Comparison of ENCODE assay signal across 18 cellular contexts in genomic region chr14:59829941-59830734, GRCh38. TPM values are rescaled to one million over a fixed set of nuclear protein-coding genes. Genes with fewer than 3 reads are reported as not detected.
A peak's percentile ranks its signal among the peaks of the same experiment; 100 is the strongest.
DNase-seq lines count a peak whose midpoint lies in the region; ATAC-seq, FAIRE-seq and TF ChIP-seq lines count a peak whose summit lies in the region.
"Had no signal": no experiment of that assay in that cellular context is flagged by ENCODE, and none has a peak within 500 bp of the region (broad histone marks: within the 10 kb centered on the region; RNA-seq: fewer than 3 reads in every experiment).

No MANE protein-coding gene starts in this region.

- no peak overlapping the region for H3K56ac ChIP-seq in H1 (replicated peaks; ENCODE audit: insufficient read length, low read depth, low read length)

- H3K27ac ChIP-seq in GM23248 (no peak overlapping the region), PC-3 (ENCODE audit: low read length) (no peak overlapping the region), H1 (ENCODE audit: low read depth, low read length) (no peak overlapping the region), osteoblast (ENCODE audit: low read depth, low read length) (no peak overlapping the region), left ventricle myocardium inferior (replicated peaks) (no peak overlapping the region)

- H3K79me1 ChIP-seq in H1 (ENCODE audit: low read depth, low read length) = no peaks in the 10 kb centered on the region

- H4K91ac ChIP-seq in H1 (replicated peaks; ENCODE audit: insufficient read length, low read length) = peak overlapping the region; percentile 1

- no peaks in the 10 kb centered on the region for H3K23me2 ChIP-seq in H1 (ENCODE audit: low read depth, low read length)

- no peaks in the 10 kb centered on the region for H3K36me3 ChIP-seq in GM23248 (ENCODE audit: low read depth)
- no peaks in the 10 kb centered on the region for H3K36me3 ChIP-seq in PC-3 (ENCODE audit: low read depth, low read length)
- H3K36me3 ChIP-seq in H1 (ENCODE audit: control insufficient read depth in 2 of 4, insufficient read depth in 4 of 4, low read length in 3 of 4) = no peaks in the 10 kb centered on the region
- H3K36me3 ChIP-seq in osteoblast (ENCODE audit: insufficient read depth, low read length) = no peaks in the 10 kb centered on the region
- no peaks in the 10 kb centered on the region for H3K36me3 ChIP-seq in left ventricle myocardium inferior

- no peak for TF ChIP-seq CTCF in PC-3 (conservative IDR thresholded peaks at IDR 0.05; ENCODE audit: low read depth, low read length)
- peak in 1 of 3 experiments; percentile 20; a peak in 1 of 4 replicates for TF ChIP-seq CTCF in H1 (IDR thresholded peaks at IDR 0.05; ENCODE audit: control extremely low read depth in 1 of 3, insufficient read depth in 1 of 3, low read depth in 1 of 3, low read length in 3 of 3)
- no peak for TF ChIP-seq CTCF in osteoblast (IDR thresholded peaks at IDR 0.05; ENCODE audit: extremely low read depth, low read depth, low read length)
- no peak for TF ChIP-seq CTCF in left ventricle myocardium inferior (IDR thresholded peaks at IDR 0.05; ENCODE audit: borderline replicate concordance)

- H3F3A ChIP-seq in GM23248 (ENCODE audit: insufficient read depth) = no peaks in the 10 kb centered on the region
- no peaks in the 10 kb centered on the region for H3F3A ChIP-seq in PC-3 (ENCODE audit: low read length, unreplicated experiment)

- H3K9ac ChIP-seq in GM23248 (no peak overlapping the region), PC-3 (ENCODE audit: low read length) (no peak overlapping the region), H1 (replicated peaks in 1 of 4; ENCODE audit: extremely low read depth in 1 of 4, low read depth in 3 of 4, low read length in 3 of 4) (no peak overlapping the region)

- no peak overlapping the region for H3K18ac ChIP-seq in H1 (ENCODE audit: extremely low read depth, low read length)

- H4K5ac ChIP-seq in H1 (ENCODE audit: insufficient read length, low read depth, low read length) = no peak overlapping the region

- CTCF ChIA-PET in PC-3 (lab: Charles Lee) (no interaction called here), H1 (lab: Charles Lee; ENCODE audit: partially characterized antibody) (interaction anchor here (0.6 to 1.0 kb wide), 2 partner anchors 58 to 113 kb away, joined by 3 to 4 read pairs; no protein-coding TSS in a partner anchor)

- TF ChIP-seq EP300 in H1 (IDR thresholded peaks at IDR 0.05; ENCODE audit: borderline replicate concordance in 1 of 2, low read depth in 2 of 2, low read length in 2 of 2) = no peak

- H2BK5ac ChIP-seq in H1 (ENCODE audit: low read depth, low read length) = no peak overlapping the region

- H3K4me3 ChIP-seq in GM23248 (no peak overlapping the region), PC-3 (ENCODE audit: low read length) (no peak overlapping the region), H1 (ENCODE audit: extremely low read depth in 1 of 4, insufficient read depth in 2 of 4, low read depth in 3 of 4, low read length in 4 of 4) (no peak overlapping the region), osteoblast (ENCODE audit: insufficient read depth, low read length) (no peak overlapping the region), left ventricle myocardium inferior (no peak overlapping the region)

- no peak overlapping the region for H2BK120ac ChIP-seq in H1 (replicated peaks; ENCODE audit: low read depth, low read length)

- POLR2A ChIA-PET in PC-3 (lab: Charles Lee; ENCODE audit: unreplicated experiment) (no interaction called here), H1 (lab: Charles Lee; ENCODE audit: partially characterized antibody) (no interaction called here)

- H2AFZ ChIP-seq in GM23248 (no peak overlapping the region), PC-3 (ENCODE audit: low read length) (no peak overlapping the region), H1 (ENCODE audit: low read length) (0 out of 2 replicates have a peak overlapping the region, but pooled peaks have one; percentile 63), osteoblast (ENCODE audit: low read length) (no peak overlapping the region)

- H2AK5ac ChIP-seq in H1 (ENCODE audit: low read depth, low read length) = no peak overlapping the region

- peak overlapping the region; percentile 6 for H3K14ac ChIP-seq in H1 (ENCODE audit: insufficient read length)

- WGBS in GM23248 (ENCODE audit: low coverage in 1 of 2, low lambda C conversion rate in 2 of 2, missing lambda C conversion rate in 2 of 2), 2 experiments = 38 to 39% methylated on average over 7 of the region's 7 CpGs
- 65% methylated on average over 7 of the region's 7 CpGs; no CpG with 5 or more reads in 1 of the 2 experiments for WGBS in H1 (ENCODE audit: extremely low coverage in 1 of 2, insufficient coverage in 1 of 2, insufficient read length in 1 of 2, insufficient replicate concordance in 2 of 2, low coverage in 1 of 2, low lambda C conversion rate in 2 of 2, missing lambda C conversion rate in 1 of 2), 2 experiments

- no peak overlapping the region for H2BK15ac ChIP-seq in H1 (ENCODE audit: low read length)

- H3K9me3 ChIP-seq in GM23248 (ENCODE audit: low read depth) (no peaks in the 10 kb centered on the region), PC-3 (ENCODE audit: low read length) (no peaks in the 10 kb centered on the region), H1 (ENCODE audit: insufficient read depth in 2 of 2, low read depth in 1 of 2, low read length in 1 of 2) (no peaks in the 10 kb centered on the region), osteoblast (ENCODE audit: low read depth, low read length) (no peaks in the 10 kb centered on the region), left ventricle myocardium inferior (replicated peaks) (no peaks in the 10 kb centered on the region)

- H3K4me1 ChIP-seq in GM23248 (ENCODE audit: insufficient read depth) (no peaks in the 10 kb centered on the region), PC-3 (ENCODE audit: insufficient read depth, low read length) (no peaks in the 10 kb centered on the region), H1 (replicated peaks in 1 of 4; ENCODE audit: control insufficient read depth in 3 of 4, insufficient read depth in 4 of 4, low read length in 3 of 4) (peaks cover 0 to 12% (median 5%) of the 10 kb centered on the region in 4 experiments; a peak in 4 of 7 replicates), osteoblast (ENCODE audit: insufficient read depth, low read length) (no peaks in the 10 kb centered on the region), left ventricle myocardium inferior (no peaks in the 10 kb centered on the region)

- H2BK20ac ChIP-seq in H1 (ENCODE audit: low read length) = no peak overlapping the region

- H3K4me2 ChIP-seq in GM23248 (ENCODE audit: unreplicated experiment) (no peak overlapping the region), PC-3 (ENCODE audit: low read length) (no peak overlapping the region), H1 (ENCODE audit: insufficient read depth in 1 of 2, low read depth in 2 of 2, low read length in 2 of 2) (peak overlapping the region in 1 of 2 experiments; percentile 34; a peak in 2 of 4 replicates), osteoblast (ENCODE audit: insufficient read depth, low read length) (no peak overlapping the region)

- no peak for TF ChIP-seq POLR2A in H1 (IDR thresholded peaks at IDR 0.05; ENCODE audit: control extremely low read depth in 1 of 2, low read depth in 2 of 2, low read length in 2 of 2)

- H3K27me3 ChIP-seq in GM23248 (replicated peaks; ENCODE audit: insufficient read depth) = no peaks in the 10 kb centered on the region
- peaks cover 45% of the 10 kb centered on the region for H3K27me3 ChIP-seq in PC-3 (ENCODE audit: low read length)
- H3K27me3 ChIP-seq in H1 (replicated peaks in 1 of 4; ENCODE audit: control insufficient read depth in 3 of 4, extremely low read depth in 1 of 4, insufficient read depth in 3 of 4, low read length in 3 of 4) = no peaks in the 10 kb centered on the region
- no peaks in the 10 kb centered on the region for H3K27me3 ChIP-seq in osteoblast (ENCODE audit: insufficient read depth, low read length)
- H3K27me3 ChIP-seq in left ventricle myocardium inferior (ENCODE audit: low read depth) = no peaks in the 10 kb centered on the region

- TF ChIP-seq RAD21 in H1 (IDR thresholded peaks at IDR 0.05 in 1 of 2, conservative IDR thresholded peaks at IDR 0.05 in 1 of 2; ENCODE audit: low read depth in 2 of 2, low read length in 2 of 2) = no peak

- in situ Hi-C loops in GM23248 (cut with MboI) = no loop called here

- no peak overlapping the region for H3K4ac ChIP-seq in H1 (replicated peaks; ENCODE audit: insufficient read length, low read depth, low read length)

- H2BK12ac ChIP-seq in H1 (ENCODE audit: low read depth, low read length) = no peak overlapping the region

- H3K9me2 ChIP-seq in GM23248 (ENCODE audit: insufficient read depth) (no peaks in the 10 kb centered on the region), PC-3 (replicated peaks; ENCODE audit: low read length) (no peaks in the 10 kb centered on the region)

- H3K79me2 ChIP-seq in GM23248 (ENCODE audit: insufficient read depth) = no peaks in the 10 kb centered on the region
- H3K79me2 ChIP-seq in PC-3 (ENCODE audit: low read length) = no peaks in the 10 kb centered on the region
- no peaks in the 10 kb centered on the region for H3K79me2 ChIP-seq in H1 (ENCODE audit: control insufficient read depth in 1 of 2, insufficient read depth in 2 of 2, low read length in 2 of 2)
- no peaks in the 10 kb centered on the region for H3K79me2 ChIP-seq in osteoblast (ENCODE audit: insufficient read depth, low read length)

- intact Hi-C loops in PC-3 (cut with micrococcal nuclease) = no loop called here
- intact Hi-C loops in left ventricle myocardium inferior (cut with micrococcal nuclease) = no loop called here

- no peaks in the 10 kb centered on the region for H4K20me1 ChIP-seq in GM23248 (ENCODE audit: insufficient read depth)
- H4K20me1 ChIP-seq in PC-3 (ENCODE audit: low read length) = no peaks in the 10 kb centered on the region
- H4K20me1 ChIP-seq in H1 (replicated peaks in 1 of 2; ENCODE audit: control insufficient read depth in 1 of 2, insufficient read depth in 2 of 2, low read length in 2 of 2) = no peaks in the 10 kb centered on the region
- H4K20me1 ChIP-seq in osteoblast (ENCODE audit: insufficient read depth, low read length) = no peaks in the 10 kb centered on the region

- no peak; the same call in 1 of the 2 replicates for ATAC-seq in PC-3
- ATAC-seq in HG03039 (IDR thresholded peaks at IDR 0.05; ENCODE audit: unreplicated experiment) = no peak
- ATAC-seq: natural killer cell, Panc1 had no signal

- BruUV-seq in PC-3 (replicated peaks; lab: Mats Ljungman, UMichigan) = no TSS peak

- no peak overlapping the region for H4K8ac ChIP-seq in H1 (ENCODE audit: extremely low read depth, insufficient read depth, low read length)

- DNase-seq in GM23248 (peak; percentile 14), PC-3 (peak; percentile 44), H1 (ENCODE audit: low read depth in 1 of 2, low spot score in 2 of 2) (no peak), non-pigmented ciliary epithelial cell (ENCODE audit: low read depth) (peak; percentile 51), osteoblast (ENCODE audit: insufficient read length, low spot score, missing footprints) (no peak), DMS114 treated with DMSO at 0.1 percent for 48 hours (lab: John Stamatoyannopoulos, UW; ENCODE audit: unreplicated experiment) (no peak), left ventricle myocardium inferior (no peak)
- DNase-seq: activated CD4-positive, alpha-beta T cell treated with anti-CD3 and anti-CD28 coated beads, Interleukin-2, amount 50 U/mL, for 1 hour; activated T-cell treated with anti-CD3 and anti-CD28 coated beads, Interleukin-2, amount 50 U/mL, for 1 hour; foreskin melanocyte; natural killer cell; NCI-H2081; NCI-H526 had no signal

- H3K23ac ChIP-seq in H1 (ENCODE audit: insufficient read length) = no peak overlapping the region

- FAIRE-seq in H1 (lab: Jason Lieb, UNC) = no peak
- FAIRE-seq: endometrium, GM19239, TTC549 had no signal

RNA-seq across cellular contexts. Expression of gene RTN1, which starts 40.4 kb away (rescaled TPM):
- total RNA-seq in GM23248 (2014; rRNA removed; shearing (Covaris generic)) = not detected in 2 replicates
- polyA plus RNA-seq in GM23248 (2016; fragmentation: Nextera tagmentation; extraction: Ambion mirVana) = 0.15 and 0.33 TPM in 2 replicates
- 0.40 TPM in 1 of 2 replicates, not detected in the other for total RNA-seq in PC-3 (2014; rRNA removed)
- 2.8 and 2.9 TPM in 2 replicates for total RNA-seq in H1 (2021; fragmentation: NEBNext Ultra II Directional; extraction: Animal tissue kit (Norgen Biotek cat#: 25700))
- polyA plus RNA-seq in H1 (2011; rRNA removed) = 4.2 and 4.9 TPM in 2 replicates
- polyA plus RNA-seq in H1 (2011; cell fraction: cytosol; rRNA removed) = 4.2 TPM
- 3.8 TPM for polyA plus RNA-seq in H1 (2011; cell fraction: nucleus; rRNA removed)
- polyA plus RNA-seq in H1 (2012, experiment 1 of 2) = 1.8 to 5.0 TPM (median 2.8 TPM) in 4 replicates
- 1.3 TPM for polyA plus RNA-seq in H1 (2012, experiment 2 of 2)
- 2.9 TPM for polyA plus RNA-seq in H1 (2013, experiment 1 of 2)
- 3.2 TPM for polyA plus RNA-seq in H1 (2013, experiment 2 of 2)
- 1.7 and 3.2 TPM in 2 replicates for polyA minus RNA-seq in H1 (2011; rRNA and poly(A)+ RNA removed)
- polyA minus RNA-seq in H1 (2011; cell fraction: cytosol; rRNA and poly(A)+ RNA removed) = 1.5 TPM
- 3.3 TPM for polyA minus RNA-seq in H1 (2011; cell fraction: nucleus; rRNA and poly(A)+ RNA removed)
- total RNA-seq in osteoblast = under 0.01 and 0.29 TPM in 2 replicates
- total RNA-seq in left ventricle myocardium inferior = 0.80 TPM

Comparison
In these comparisons a context has a peak if more than half of its experiments do, and no peak if none do; other contexts are left out.
1. DNase-seq: peak in GM23248 (single experiment), PC-3 (single experiment) and non-pigmented ciliary epithelial cell (single experiment); none in H1 (0 of 2), osteoblast (single experiment), DMS114 treated with DMSO at 0.1 percent for 48 hours (single experiment) and left ventricle myocardium inferior (single experiment).